ENCODE assay signal across 8 cellular contexts in the genomic region with DNA sequence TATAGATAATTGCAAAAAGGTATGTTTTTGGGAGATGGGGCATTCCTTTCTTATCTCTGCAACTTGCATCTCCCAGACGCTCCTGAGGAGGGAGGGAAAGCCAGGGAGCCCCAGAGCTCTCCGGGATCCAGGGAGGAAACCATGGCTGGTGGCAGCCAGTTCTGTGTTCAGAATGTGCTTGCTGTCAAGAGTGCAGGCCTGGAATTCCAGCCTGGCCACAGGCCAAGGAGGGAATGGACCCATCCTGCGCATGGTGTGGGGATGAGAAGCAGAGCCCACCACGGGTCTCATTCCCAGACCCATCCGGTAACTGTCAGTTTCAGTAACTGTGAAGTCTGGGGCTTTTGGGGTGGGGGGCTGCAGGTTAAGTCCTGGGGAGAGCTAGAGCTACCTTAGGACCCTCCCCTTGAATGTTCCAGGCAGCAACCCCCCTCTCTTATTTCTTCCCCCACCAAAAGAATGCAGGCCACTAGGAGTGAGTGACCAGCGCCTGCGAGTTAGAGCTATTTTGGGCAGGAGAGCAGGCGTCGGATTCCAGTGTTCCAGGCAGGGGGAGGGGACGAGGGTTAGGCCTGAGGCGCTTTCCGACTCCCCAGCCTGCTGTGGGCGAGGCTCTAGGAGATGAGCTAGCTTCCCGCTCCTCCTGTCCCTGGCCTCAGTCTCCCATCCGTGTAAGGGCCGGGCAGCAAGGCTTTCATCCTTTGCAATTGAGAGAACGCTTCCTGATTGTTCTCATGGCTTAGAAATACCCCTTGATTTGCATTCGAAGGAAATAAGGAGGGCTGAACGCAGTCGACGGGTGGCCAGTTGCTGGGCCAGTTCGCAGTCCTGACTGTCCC. TPM values are rescaled to one million over a fixed set of nuclear protein-coding genes. Genes with fewer than 3 reads are reported as not detected.
DNase-seq lines count a peak whose midpoint lies in the region; FAIRE-seq and TF ChIP-seq lines count a peak whose summit lies in the region.

No MANE protein-coding gene starts in this region.

- peak overlapping the region; percentile 87 to 95 (median 90) for H3K4me3 Mint-ChIP-seq in CD8-positive, alpha-beta memory T cell
- peak overlapping the region; percentile 85 for H3K4me3 Mint-ChIP-seq in endodermal cell

- peak overlapping the region; percentile 78 to 80 for H3K18ac ChIP-seq in mesenchymal stem cell (ENCODE audit: low read depth in 1 of 2, low read length in 2 of 2)

- H3K4me1 ChIP-seq in CD8-positive, alpha-beta memory T cell (ENCODE audit: insufficient read depth, low read length), result peaks cover 25% of the 10 kb centered on the region
- H3K4me1 ChIP-seq in endodermal cell (ENCODE audit: control insufficient read depth, insufficient read depth, low read length) (peaks cover 20% of the 10 kb centered on the region), mesenchymal stem cell (ENCODE audit: control insufficient read depth, insufficient read depth, low read depth, low read length) (peaks cover 13% of the 10 kb centered on the region), thymus (ENCODE audit: control insufficient read depth, insufficient read depth, low read length) (peaks cover 14% of the 10 kb centered on the region)

- H3K23ac ChIP-seq in mesenchymal stem cell (ENCODE audit: low read length in 2 of 2), result peak overlapping the region in 1 of 2 experiments; percentile 14

- H2BK5ac ChIP-seq in mesenchymal stem cell (ENCODE audit: low read depth, low read length, poor library complexity, severe bottlenecking), result no peak overlapping the region

- H3K36me3 ChIP-seq in CD8-positive, alpha-beta memory T cell (ENCODE audit: insufficient read depth, low read length), result no peaks in the 10 kb centered on the region
- H3K36me3 ChIP-seq in SK-N-MC (ENCODE audit: insufficient read depth, low read length) (no peaks in the 10 kb centered on the region), endodermal cell (ENCODE audit: control insufficient read depth, insufficient read depth, low read length) (peaks cover 13% of the 10 kb centered on the region), mesenchymal stem cell (ENCODE audit: control insufficient read depth in 1 of 2, insufficient read depth in 2 of 2, low read depth in 1 of 2, low read length in 2 of 2) (peaks cover 0 to 3% of the 10 kb centered on the region in 2 experiments), thymus (ENCODE audit: control insufficient read depth, insufficient read depth) (no peaks in the 10 kb centered on the region)

- no peaks in the 10 kb centered on the region for H3K27me3 ChIP-seq in CD8-positive, alpha-beta memory T cell (ENCODE audit: insufficient read depth, low read length, poor library complexity, severe bottlenecking)
- no peaks in the 10 kb centered on the region for H3K27me3 ChIP-seq in endodermal cell (ENCODE audit: control insufficient read depth, insufficient read depth, low read length, poor library complexity, severe bottlenecking)
- H3K27me3 ChIP-seq in mesenchymal stem cell (ENCODE audit: control insufficient read depth in 1 of 2, insufficient read depth in 1 of 2, low read length in 2 of 2), result no peaks in the 10 kb centered on the region
- H3K27me3 ChIP-seq in thymus (ENCODE audit: control insufficient read depth, insufficient read depth), result no peaks in the 10 kb centered on the region

- H3K4ac ChIP-seq in mesenchymal stem cell (ENCODE audit: low read depth in 1 of 2, low read length in 2 of 2), result peak overlapping the region; percentile 62 to 82

- H2AK5ac ChIP-seq in mesenchymal stem cell (ENCODE audit: low read length, severe bottlenecking), result peak overlapping the region; percentile 9

- no peaks in the 10 kb centered on the region for H3K27me3 Mint-ChIP-seq in CD8-positive, alpha-beta memory T cell
- H3K27me3 Mint-ChIP-seq in endodermal cell (ENCODE audit: insufficient read depth), result no peaks in the 10 kb centered on the region

- H2AFZ ChIP-seq in mesenchymal stem cell (ENCODE audit: low read depth, low read length), result peak overlapping the region; percentile 89

- peak in 1 of 5 donors; percentile 52 for DNase-seq in CD8-positive, alpha-beta memory T cell
- DNase-seq in HCEC 1CT (peak; percentile 79), SK-N-MC (ENCODE audit: low read depth, low spot score) (no peak), endodermal cell (peak; percentile 90), mesenchymal stem cell (peak; percentile 90), GM12891 (ENCODE audit: insufficient read length, low spot score) (no peak), activated gamma-delta T cell (lab: John Stamatoyannopoulos, UW) (no peak)

- no peak for TF ChIP-seq POLR2A in GM12891 (IDR thresholded peaks at IDR 0.05; ENCODE audit: low read depth, low read length)

- no peak for FAIRE-seq in GM12891 (lab: Jason Lieb, UNC)

- peak overlapping the region; percentile 71 for H4K91ac ChIP-seq in mesenchymal stem cell (ENCODE audit: low read length)

- POLR2A ChIA-PET in CD8-positive, alpha-beta memory T cell (lab: Charles Lee), result interaction anchor here (0.6 to 2.4 kb wide), 7 partner anchors 15 to 375 kb away, joined by 3 to 23 read pairs (median 4); a partner anchor contains a TSS

- H3K4me3 ChIP-seq in CD8-positive, alpha-beta memory T cell (ENCODE audit: low read length), result peak overlapping the region; percentile 96
- H3K4me3 ChIP-seq in SK-N-MC, result peak overlapping the region; percentile 80
- peak overlapping the region; percentile 81 for H3K4me3 ChIP-seq in endodermal cell (ENCODE audit: low read length)
- peak overlapping the region; percentile 15 to 74 for H3K4me3 ChIP-seq in mesenchymal stem cell (ENCODE audit: insufficient read depth in 1 of 2, low read depth in 1 of 2, low read length in 2 of 2)
- H3K4me3 ChIP-seq in thymus (ENCODE audit: low read length), result peak overlapping the region; percentile 92

- H3K27ac Mint-ChIP-seq in CD8-positive, alpha-beta memory T cell, result peak overlapping the region; percentile 89 to 97 (median 92)
- peak overlapping the region; percentile 99 for H3K27ac Mint-ChIP-seq in endodermal cell

- peak overlapping the region; percentile 76 to 99 for H2BK12ac ChIP-seq in mesenchymal stem cell (ENCODE audit: low read length in 2 of 2)

- H3K4me1 Mint-ChIP-seq in CD8-positive, alpha-beta memory T cell, result peaks cover 22 to 26% (median 24%) of the 10 kb centered on the region in 3 donors
- peaks cover 36% of the 10 kb centered on the region for H3K4me1 Mint-ChIP-seq in endodermal cell

- H3K9ac ChIP-seq in SK-N-MC (ENCODE audit: insufficient read length), result peak overlapping the region; percentile 43
- peak overlapping the region; percentile 67 for H3K9ac ChIP-seq in endodermal cell (ENCODE audit: extremely low read depth, low read length, poor library complexity, severe bottlenecking)
- peak overlapping the region; percentile 90 for H3K9ac ChIP-seq in mesenchymal stem cell (ENCODE audit: low read length)

- peak overlapping the region; percentile 80 for H3K27ac ChIP-seq in CD8-positive, alpha-beta memory T cell (ENCODE audit: low read depth, low read length)
- H3K27ac ChIP-seq in SK-N-MC (peak overlapping the region; percentile 34; the same call in 1 of the 2 replicates), endodermal cell (ENCODE audit: low read depth, low read length) (peak overlapping the region; percentile 91), mesenchymal stem cell (ENCODE audit: low read length, poor library complexity, severe bottlenecking) (peak overlapping the region; percentile 92), thymus (ENCODE audit: low read depth) (peak overlapping the region; percentile 98)

- H3K36me3 Mint-ChIP-seq in CD8-positive, alpha-beta memory T cell, result peaks cover 0 to 11% (median 0%) of the 10 kb centered on the region in 3 donors
- H3K36me3 Mint-ChIP-seq in endodermal cell (ENCODE audit: low read depth), result peaks cover 18% of the 10 kb centered on the region

- H2BK120ac ChIP-seq in mesenchymal stem cell (ENCODE audit: low read depth, low read length), result peak overlapping the region; percentile 20

- TF ChIP-seq CTCF in endodermal cell (conservative IDR thresholded peaks at IDR 0.05), result no peak

- no peaks in the 10 kb centered on the region for H3K9me3 ChIP-seq in CD8-positive, alpha-beta memory T cell (ENCODE audit: low read length)
- H3K9me3 ChIP-seq in SK-N-MC (ENCODE audit: low read depth, low read length), result no peaks in the 10 kb centered on the region
- H3K9me3 ChIP-seq in endodermal cell (ENCODE audit: control insufficient read depth, low read length), result no peaks in the 10 kb centered on the region
- H3K9me3 ChIP-seq in mesenchymal stem cell (ENCODE audit: control insufficient read depth, low read length), result no peaks in the 10 kb centered on the region
- H3K9me3 ChIP-seq in thymus (ENCODE audit: control insufficient read depth), result no peaks in the 10 kb centered on the region

- peak overlapping the region in 1 of 2 experiments; percentile 96 for H3K14ac ChIP-seq in mesenchymal stem cell (ENCODE audit: low read length in 2 of 2)

- CTCF ChIA-PET in CD8-positive, alpha-beta memory T cell (lab: Charles Lee), result interaction anchor here (1.1 to 1.4 kb wide), 3 partner anchors 8 to 298 kb away, joined by 3 to 5 read pairs (median 3); a partner anchor contains a TSS

- H2BK15ac ChIP-seq in mesenchymal stem cell (ENCODE audit: low read depth, poor library complexity, severe bottlenecking), result peak overlapping the region; percentile 79

- 12 to 16% methylated on average over 19 to 22 of the region's 22 CpGs for WGBS in endodermal cell (ENCODE audit: insufficient coverage in 1 of 2, insufficient read length in 1 of 2), 2 experiments
- 5% methylated on average over 22 of the region's 22 CpGs for WGBS in mesenchymal stem cell
- 32% methylated on average over 22 of the region's 22 CpGs for WGBS in thymus

- peak overlapping the region; percentile 77 for H4K8ac ChIP-seq in mesenchymal stem cell (ENCODE audit: low read length)

- no peaks in the 10 kb centered on the region for H3K9me3 Mint-ChIP-seq in CD8-positive, alpha-beta memory T cell
- no peaks in the 10 kb centered on the region for H3K9me3 Mint-ChIP-seq in endodermal cell

- H3K79me1 ChIP-seq in mesenchymal stem cell (replicated peaks; ENCODE audit: low read length, poor library complexity, severe bottlenecking), result peaks cover 2% of the 10 kb centered on the region

- peak overlapping the region; percentile 52 for H3K4me2 ChIP-seq in mesenchymal stem cell (ENCODE audit: low read length, poor library complexity, severe bottlenecking)

RNA-seq across cellular contexts. Expression of a gene that starts 0.8 kb away (rescaled TPM):
- total RNA-seq in CD8-positive, alpha-beta memory T cell, result 10 to 100 TPM; 20.9 to 21.2 TPM
- polyA plus RNA-seq in CD8-positive, alpha-beta memory T cell, result 7.5 TPM
- 100 to 1,000 TPM; 145 to 176 TPM for total RNA-seq in endodermal cell
- polyA plus RNA-seq in endodermal cell (2013, experiment 1 of 2), result 65.6 TPM
- polyA plus RNA-seq in endodermal cell (2013, experiment 2 of 2), result 69.3 TPM
- polyA plus RNA-seq in mesenchymal stem cell (2013, experiment 1 of 2), result 80.5 TPM
- 79.1 TPM for polyA plus RNA-seq in mesenchymal stem cell (2013, experiment 2 of 2)
- polyA plus RNA-seq in thymus, result 11.5 TPM
- 4.3 TPM for polyA plus RNA-seq in GM12891 (2012; ENCODE audit: low read depth, missing spikeins)

RNA-seq across cellular contexts. Expression of a gene that starts 40.1 kb away (rescaled TPM):
- total RNA-seq in CD8-positive, alpha-beta memory T cell, result 10 to 100 TPM; 12.2 to 12.3 TPM
- 7.0 TPM for polyA plus RNA-seq in CD8-positive, alpha-beta memory T cell
- 10 to 100 TPM; 10.4 to 19.6 TPM for total RNA-seq in endodermal cell
- polyA plus RNA-seq in endodermal cell (2013, experiment 1 of 2), result 20.8 TPM
- polyA plus RNA-seq in endodermal cell (2013, experiment 2 of 2), result 17.5 TPM
- polyA plus RNA-seq in mesenchymal stem cell (2013, experiment 1 of 2), result 13.1 TPM
- 13.2 TPM for polyA plus RNA-seq in mesenchymal stem cell (2013, experiment 2 of 2)
- polyA plus RNA-seq in thymus, result 9.2 TPM
- 15.1 TPM for polyA plus RNA-seq in GM12891 (2012; ENCODE audit: low read depth, missing spikeins)

RNA-seq across cellular contexts. Expression of a gene that starts 47.0 kb away (rescaled TPM):
- total RNA-seq in CD8-positive, alpha-beta memory T cell, result 1 to 10 TPM; 1.3 to 1.6 TPM
- 0.62 TPM for polyA plus RNA-seq in CD8-positive, alpha-beta memory T cell
- total RNA-seq in endodermal cell, result 10 to 100 TPM; 44.4 to 51.7 TPM
- 25.9 TPM for polyA plus RNA-seq in endodermal cell (2013, experiment 1 of 2)
- polyA plus RNA-seq in endodermal cell (2013, experiment 2 of 2), result 21.9 TPM
- 4.1 TPM for polyA plus RNA-seq in mesenchymal stem cell (2013, experiment 1 of 2)
- 3.9 TPM for polyA plus RNA-seq in mesenchymal stem cell (2013, experiment 2 of 2)
- polyA plus RNA-seq in thymus, result 40.0 TPM
- polyA plus RNA-seq in GM12891 (2012; ENCODE audit: low read depth, missing spikeins), result 4.5 TPM

RNA-seq across cellular contexts. Expression of a gene that starts 57.0 kb away (rescaled TPM):
- 10 to 100 TPM; 21.3 to 23.2 TPM for total RNA-seq in CD8-positive, alpha-beta memory T cell
- 38.4 TPM for polyA plus RNA-seq in CD8-positive, alpha-beta memory T cell
- 10 to 100 TPM in 1 of 2 donors, 1 to 10 TPM in 1; 6.3 to 11.2 TPM for total RNA-seq in endodermal cell
- polyA plus RNA-seq in endodermal cell (2013, experiment 1 of 2), result 8.1 TPM
- 6.9 TPM for polyA plus RNA-seq in endodermal cell (2013, experiment 2 of 2)
- 12.8 TPM for polyA plus RNA-seq in mesenchymal stem cell (2013, experiment 1 of 2)
- polyA plus RNA-seq in mesenchymal stem cell (2013, experiment 2 of 2), result 13.2 TPM
- 24.5 TPM for polyA plus RNA-seq in thymus
- polyA plus RNA-seq in GM12891 (2012; ENCODE audit: low read depth, missing spikeins), result 17.7 TPM

RNA-seq across cellular contexts. Expression of a gene that starts 57.5 kb away (rescaled TPM):
- total RNA-seq in CD8-positive, alpha-beta memory T cell, result 100 to 1,000 TPM; 478 to 506 TPM
- polyA plus RNA-seq in CD8-positive, alpha-beta memory T cell, result 678 TPM
- total RNA-seq in endodermal cell, result 100 to 1,000 TPM; 359 to 371 TPM
- polyA plus RNA-seq in endodermal cell (2013, experiment 1 of 2), result 416 TPM
- polyA plus RNA-seq in endodermal cell (2013, experiment 2 of 2), result 399 TPM
- 552 TPM for polyA plus RNA-seq in mesenchymal stem cell (2013, experiment 1 of 2)
- 568 TPM for polyA plus RNA-seq in mesenchymal stem cell (2013, experiment 2 of 2)
- 368 TPM for polyA plus RNA-seq in thymus
- 379 TPM for polyA plus RNA-seq in GM12891 (2012; ENCODE audit: low read depth, missing spikeins)

Comparison
In these comparisons a context has a peak if more than half of its experiments do, and no peak if none do; other contexts are left out.
1. DNase-seq: peak in HCEC 1CT (single experiment), endodermal cell (single experiment) and mesenchymal stem cell (single experiment); none in SK-N-MC (single experiment), GM12891 (single experiment) and activated gamma-delta T cell (single experiment).
2. H3K27ac ChIP-seq: peak in every context shown above with its lines; median percentile 98 in thymus; 92 in mesenchymal stem cell; 91 in endodermal cell; 80 in CD8-positive, alpha-beta memory T cell; 34 in SK-N-MC.
3. H3K4me3 ChIP-seq: peak in every context shown above with its lines; median percentile 96 in CD8-positive, alpha-beta memory T cell; 92 in thymus; 81 in endodermal cell; 80 in SK-N-MC; 44 in mesenchymal stem cell.
4. RNA of a gene that starts 0.8 kb away (total RNA-seq): 145 to 176 TPM in endodermal cell; 20.9 to 21.2 TPM in CD8-positive, alpha-beta memory T cell; every median in the first group is over 4 times any median in the second.
5. RNA of a gene that starts 47.0 kb away (total RNA-seq): 44.4 to 51.7 TPM in endodermal cell; 1.3 to 1.6 TPM in CD8-positive, alpha-beta memory T cell; every median in the first group is over 10 times any median in the second.
6. Peak in every context shown above with its lines, with median percentiles within 50 percentile points of each other: H3K9ac ChIP-seq.